In genomic region chr10:32377458-32378370, GRCh38 we compare ENCODE assay signal across 8 cellular contexts. TPM values are rescaled to one million over a fixed set of nuclear protein-coding genes. Genes with fewer than 3 reads are reported as not detected.
A peak's percentile ranks its signal among the peaks of the same experiment; 100 is the strongest.
DNase-seq lines count a peak whose midpoint lies in the region; ATAC-seq lines count a peak whose summit lies in the region.

No MANE protein-coding gene starts in this region.

- H3K27ac ChIP-seq in CD4-positive, CD25-positive, alpha-beta regulatory T cell (ENCODE audit: insufficient read depth, low read length, poor library complexity, severe bottlenecking): peak overlapping the region; percentile 89
- H3K27ac ChIP-seq in HUES6 (ENCODE audit: low read depth, low read length) (no peak overlapping the region), mesodermal cell (ENCODE audit: low read depth, low read length, severe bottlenecking) (peak overlapping the region; percentile 81), urinary bladder (ENCODE audit: low read depth) (peak overlapping the region; percentile 43)

- peaks cover 0 to 26% (median 21%) of the 10 kb centered on the region in 4 donors for H3K4me1 Mint-ChIP-seq in CD4-positive, CD25-positive, alpha-beta regulatory T cell
- peaks cover 14 to 30% of the 10 kb centered on the region in 2 donors for H3K4me1 Mint-ChIP-seq in effector memory CD8-positive, alpha-beta T cell (ENCODE audit: low read depth in 2 of 2)

- no peaks in the 10 kb centered on the region for H3K9me3 ChIP-seq in CD4-positive, CD25-positive, alpha-beta regulatory T cell (ENCODE audit: control insufficient read depth in 2 of 2, low read length in 2 of 2)
- H3K9me3 ChIP-seq in HUES6 (ENCODE audit: control insufficient read depth, insufficient read depth, low read depth, low read length) (no peaks in the 10 kb centered on the region), mesodermal cell (ENCODE audit: control insufficient read depth, low read length) (no peaks in the 10 kb centered on the region)

- DNase-seq in CD4-positive, CD25-positive, alpha-beta regulatory T cell: peak; percentile 33 to 82 (median 78)
- peak; percentile 31 for DNase-seq in SK-N-DZ (ENCODE audit: low spot score)
- DNase-seq in effector memory CD8-positive, alpha-beta T cell: peak; percentile 10 to 16 (median 10)

- peak in 1 of 2 donors; percentile 20 for ATAC-seq in CD4-positive, CD25-positive, alpha-beta regulatory T cell (ENCODE audit: low read depth in 2 of 2)
- ATAC-seq in GM18511 (IDR thresholded peaks at IDR 0.05; ENCODE audit: unreplicated experiment) (peak; percentile 42), GM21360 (IDR thresholded peaks at IDR 0.05; ENCODE audit: unreplicated experiment) (no peak)
- peak; percentile 19 for ATAC-seq in effector memory CD8-positive, alpha-beta T cell (replicated peaks)

- 0% methylated on average over 2 to 3 of the region's 7 CpGs for WGBS in mesodermal cell (ENCODE audit: insufficient coverage in 2 of 2), 2 experiments
- WGBS in urinary bladder: under 1% methylated on average over 7 of the region's 7 CpGs

- peak overlapping the region; percentile 59 for H3K9ac ChIP-seq in HUES6 (ENCODE audit: low read length)

- no peak overlapping the region for H3K27ac Mint-ChIP-seq in CD4-positive, CD25-positive, alpha-beta regulatory T cell
- no peak overlapping the region for H3K27ac Mint-ChIP-seq in effector memory CD8-positive, alpha-beta T cell

- peaks cover 5% of the 10 kb centered on the region for H3K36me3 Mint-ChIP-seq in CD4-positive, CD25-positive, alpha-beta regulatory T cell
- peaks cover 3% of the 10 kb centered on the region for H3K36me3 Mint-ChIP-seq in effector memory CD8-positive, alpha-beta T cell (ENCODE audit: insufficient read depth)

- no peaks in the 10 kb centered on the region for H3K36me3 ChIP-seq in CD4-positive, CD25-positive, alpha-beta regulatory T cell (ENCODE audit: control insufficient read depth, insufficient read depth, low read length)
- H3K36me3 ChIP-seq in HUES6 (ENCODE audit: control insufficient read depth, insufficient read depth, low read length) (no peaks in the 10 kb centered on the region), mesodermal cell (ENCODE audit: control insufficient read depth, insufficient read depth, low read length) (peaks cover 4% of the 10 kb centered on the region), urinary bladder (ENCODE audit: insufficient read depth) (no peaks in the 10 kb centered on the region)

- no peaks in the 10 kb centered on the region for H3K27me3 Mint-ChIP-seq in CD4-positive, CD25-positive, alpha-beta regulatory T cell
- H3K27me3 Mint-ChIP-seq in effector memory CD8-positive, alpha-beta T cell: no peaks in the 10 kb centered on the region

- H3K4me3 ChIP-seq in CD4-positive, CD25-positive, alpha-beta regulatory T cell (ENCODE audit: low read depth, low read length): peak overlapping the region; percentile 95
- peak overlapping the region; percentile 71 for H3K4me3 ChIP-seq in HUES6 (ENCODE audit: low read depth, low read length)
- H3K4me3 ChIP-seq in mesodermal cell (ENCODE audit: extremely low read depth, insufficient read depth, low read length, poor library complexity, severe bottlenecking): peak overlapping the region; percentile 61
- H3K4me3 ChIP-seq in urinary bladder (ENCODE audit: low read depth, low read length): peak overlapping the region; percentile 81

- peaks cover 40% of the 10 kb centered on the region for H3K4me1 ChIP-seq in CD4-positive, CD25-positive, alpha-beta regulatory T cell (ENCODE audit: control insufficient read depth, insufficient read depth, low read length, poor library complexity, severe bottlenecking)
- peaks cover 8% of the 10 kb centered on the region for H3K4me1 ChIP-seq in HUES6 (ENCODE audit: control insufficient read depth, insufficient read depth, low read length)
- no peaks in the 10 kb centered on the region for H3K4me1 ChIP-seq in mesodermal cell (ENCODE audit: control insufficient read depth, insufficient read depth, low read length, poor library complexity, severe bottlenecking)
- H3K4me1 ChIP-seq in urinary bladder (ENCODE audit: insufficient read depth): no peaks in the 10 kb centered on the region

- H3K4me3 Mint-ChIP-seq in CD4-positive, CD25-positive, alpha-beta regulatory T cell: no peak overlapping the region
- no peak overlapping the region for H3K4me3 Mint-ChIP-seq in effector memory CD8-positive, alpha-beta T cell

- no peaks in the 10 kb centered on the region for H3K9me3 Mint-ChIP-seq in CD4-positive, CD25-positive, alpha-beta regulatory T cell
- no peaks in the 10 kb centered on the region for H3K9me3 Mint-ChIP-seq in effector memory CD8-positive, alpha-beta T cell

- no peaks in the 10 kb centered on the region for H3K27me3 ChIP-seq in CD4-positive, CD25-positive, alpha-beta regulatory T cell (ENCODE audit: control insufficient read depth, insufficient read depth, low read length)
- H3K27me3 ChIP-seq in HUES6 (ENCODE audit: control insufficient read depth, insufficient read depth, low read length): no peaks in the 10 kb centered on the region

RNA-seq across cellular contexts. Expression of gene EPC1, which starts 30.8 kb away (rescaled TPM):
- 218 TPM for total RNA-seq in CD4-positive, CD25-positive, alpha-beta regulatory T cell
- 10 to 100 TPM; 46.6 to 64.4 (median 56.8) TPM for polyA plus RNA-seq in CD4-positive, CD25-positive, alpha-beta regulatory T cell
- 13.9 and 16.9 TPM in 2 replicates for polyA plus RNA-seq in SK-N-DZ (2014; cell fraction: cytosol; rRNA removed)
- 30.4 and 41.2 TPM in 2 replicates for polyA plus RNA-seq in SK-N-DZ (2014; cell fraction: nucleus; rRNA removed)
- 24.8 TPM for polyA plus RNA-seq in mesodermal cell (2013, experiment 1 of 2)
- polyA plus RNA-seq in mesodermal cell (2013, experiment 2 of 2): 24.5 TPM
- 116 TPM for total RNA-seq in urinary bladder
- polyA plus RNA-seq in urinary bladder: 29.3 TPM

Comparison
In these comparisons a context has a peak if more than half of its experiments do, and no peak if none do; other contexts are left out.
1. DNase-seq: peak in every context shown above with its lines; median percentile 78 in CD4-positive, CD25-positive, alpha-beta regulatory T cell; 31 in SK-N-DZ; 10 in effector memory CD8-positive, alpha-beta T cell.